Comparison of ENCODE assay signal across 1 cellular context in the genomic region with DNA sequence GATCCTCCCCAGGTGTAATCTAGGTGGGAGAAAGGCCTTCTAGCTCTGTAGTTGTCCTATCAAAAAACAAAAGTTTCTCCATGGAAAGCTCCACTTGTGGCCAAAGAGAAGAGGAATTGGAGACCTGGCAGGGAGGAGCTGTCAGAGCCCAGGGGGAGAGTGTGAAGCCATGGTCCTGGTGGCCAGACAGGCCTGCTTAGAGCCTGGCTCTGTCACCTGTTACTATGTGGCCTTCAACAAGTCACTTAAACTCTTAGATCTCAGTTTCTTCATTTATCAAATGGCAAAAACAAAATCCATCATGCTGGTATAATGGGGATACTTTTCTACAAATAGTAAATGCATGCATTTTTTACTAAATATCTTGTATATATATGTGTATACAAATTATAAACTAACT.
TF ChIP-seq lines count a peak whose summit lies in the region.

No MANE protein-coding gene starts in this region.

TF ChIP-seq in GM23338, 12 proteins besides CTCF, POLR2A, EP300 and RAD21 (continued from another document):
- TF ChIP-seq, protein P1, sequence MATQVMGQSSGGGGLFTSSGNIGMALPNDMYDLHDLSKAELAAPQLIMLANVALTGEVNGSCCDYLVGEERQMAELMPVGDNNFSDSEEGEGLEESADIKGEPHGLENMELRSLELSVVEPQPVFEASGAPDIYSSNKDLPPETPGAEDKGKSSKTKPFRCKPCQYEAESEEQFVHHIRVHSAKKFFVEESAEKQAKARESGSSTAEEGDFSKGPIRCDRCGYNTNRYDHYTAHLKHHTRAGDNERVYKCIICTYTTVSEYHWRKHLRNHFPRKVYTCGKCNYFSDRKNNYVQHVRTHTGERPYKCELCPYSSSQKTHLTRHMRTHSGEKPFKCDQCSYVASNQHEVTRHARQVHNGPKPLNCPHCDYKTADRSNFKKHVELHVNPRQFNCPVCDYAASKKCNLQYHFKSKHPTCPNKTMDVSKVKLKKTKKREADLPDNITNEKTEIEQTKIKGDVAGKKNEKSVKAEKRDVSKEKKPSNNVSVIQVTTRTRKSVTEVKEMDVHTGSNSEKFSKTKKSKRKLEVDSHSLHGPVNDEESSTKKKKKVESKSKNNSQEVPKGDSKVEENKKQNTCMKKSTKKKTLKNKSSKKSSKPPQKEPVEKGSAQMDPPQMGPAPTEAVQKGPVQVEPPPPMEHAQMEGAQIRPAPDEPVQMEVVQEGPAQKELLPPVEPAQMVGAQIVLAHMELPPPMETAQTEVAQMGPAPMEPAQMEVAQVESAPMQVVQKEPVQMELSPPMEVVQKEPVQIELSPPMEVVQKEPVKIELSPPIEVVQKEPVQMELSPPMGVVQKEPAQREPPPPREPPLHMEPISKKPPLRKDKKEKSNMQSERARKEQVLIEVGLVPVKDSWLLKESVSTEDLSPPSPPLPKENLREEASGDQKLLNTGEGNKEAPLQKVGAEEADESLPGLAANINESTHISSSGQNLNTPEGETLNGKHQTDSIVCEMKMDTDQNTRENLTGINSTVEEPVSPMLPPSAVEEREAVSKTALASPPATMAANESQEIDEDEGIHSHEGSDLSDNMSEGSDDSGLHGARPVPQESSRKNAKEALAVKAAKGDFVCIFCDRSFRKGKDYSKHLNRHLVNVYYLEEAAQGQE (IDR thresholded peaks at IDR 0.05; ENCODE audit: unreplicated experiment) = no peak
- TF ChIP-seq ZNF331 (CRISPR knock-in tag; IDR thresholded peaks at IDR 0.05; ENCODE audit: low read depth) = no peak
